In genomic region chr5:158553195-158553945, GRCh38 we compare ENCODE assay signal across 16 cellular contexts.
DNase-seq lines count a peak whose midpoint lies in the region; ATAC-seq and TF ChIP-seq lines count a peak whose summit lies in the region.
"Had no signal": no experiment of that assay in that cellular context is flagged by ENCODE, and none has a peak within 500 bp of the region (broad histone marks: within the 10 kb centered on the region; RNA-seq: fewer than 3 reads in every experiment).

No MANE protein-coding gene starts in this region.

- H3F3A ChIP-seq in GM23338 (replicated peaks; ENCODE audit: low read depth): no peaks in the 10 kb centered on the region

- H3K27me3 ChIP-seq in GM23338 (ENCODE audit: insufficient read depth): no peaks in the 10 kb centered on the region
- no peaks in the 10 kb centered on the region for H3K27me3 ChIP-seq in hepatocyte
- H3K27me3 ChIP-seq: upper lobe of left lung had no signal

- H3K9me3 Mint-ChIP-seq in GM23338 (peaks cover 6% of the 10 kb centered on the region; the same call in 2 of the 3 replicates), brain (peaks cover 5 to 11% (median 8%) of the 10 kb centered on the region in 5 experiments)
- H3K9me3 Mint-ChIP-seq: activated CD8-positive, alpha-beta T cell treated with anti-CD3 and anti-CD28 coated beads for 36 hours; activated naive CD8-positive, alpha-beta T cell treated with anti-CD3 and anti-CD28 coated beads, Interleukin-2, amount 10 ng/mL, durations not matched to agents 7 days and 5 days had no signal

- CTCF ChIA-PET in GM10248 (lab: Yijun Ruan, JAX): interaction anchor here (1.0 kb wide), 1 partner anchor 19 kb away, joined by 3 read pairs; no protein-coding TSS in a partner anchor

- ATAC-seq in GM23338: no peak
- peak; percentile 73 for ATAC-seq in left ventricle myocardium superior
- ATAC-seq: activated CD8-positive, alpha-beta T cell treated with anti-CD3 and anti-CD28 coated beads for 36 hours had no signal

- H3K36me3 Mint-ChIP-seq in GM23338 (ENCODE audit: low read depth) (no peaks in the 10 kb centered on the region), brain (no peaks in the 10 kb centered on the region)
- H3K36me3 Mint-ChIP-seq: activated naive CD8-positive, alpha-beta T cell treated with anti-CD3 and anti-CD28 coated beads, Interleukin-2, amount 10 ng/mL, durations not matched to agents 7 days and 5 days; CD4-positive, CD25-positive, alpha-beta regulatory T cell had no signal

- H3K4me2 ChIP-seq in GM23338: no peak overlapping the region
- no peak overlapping the region for H3K4me2 ChIP-seq in hepatocyte

- WGBS in hepatocyte (ENCODE audit: low lambda C conversion rate, missing lambda C conversion rate): 59% methylated on average over 7 of the region's 7 CpGs

- intact Hi-C loops in left ventricle myocardium superior (cut with micrococcal nuclease): no loop called here

- TF ChIP-seq CTCF in GM23338 (conservative IDR thresholded peaks at IDR 0.05; ENCODE audit: low read depth in 2 of 2) (no peak), brain (conservative IDR thresholded peaks at IDR 0.05) (no peak), GM10248 (IDR thresholded peaks at IDR 0.05; ENCODE audit: control extremely low read depth, extremely low read depth, low read depth, missing control alignments) (no peak), hepatocyte (IDR thresholded peaks at IDR 0.05; ENCODE audit: poor library complexity) (no peak)

- H3K9me2 ChIP-seq in GM23338 (ENCODE audit: insufficient read depth): no peaks in the 10 kb centered on the region
- no peaks in the 10 kb centered on the region for H3K9me2 ChIP-seq in hepatocyte (replicated peaks; ENCODE audit: insufficient read depth)

- H3K36me3 ChIP-seq in GM23338 (ENCODE audit: insufficient read depth): no peaks in the 10 kb centered on the region
- no peaks in the 10 kb centered on the region for H3K36me3 ChIP-seq in hepatocyte (replicated peaks; ENCODE audit: insufficient read depth, low read depth)
- H3K36me3 ChIP-seq: upper lobe of left lung, WERI-Rb-1 had no signal

- DNase-seq in GM23338 (ENCODE audit: low spot score) (no peak), left ventricle myocardium superior (peak; percentile 50), stromal cell of bone marrow (ENCODE audit: low read depth) (peak; percentile 57), GM10248 (ENCODE audit: extremely low spot score) (no peak), hepatocyte (ENCODE audit: low spot score) (no peak), G401 (ENCODE audit: low spot score) (no peak), iPS-NIHi7 (ENCODE audit: extremely low spot score) (no peak)
- DNase-seq: activated CD8-positive, alpha-beta T cell treated with anti-CD3 and anti-CD28 coated beads for 36 hours; activated naive CD8-positive, alpha-beta T cell treated with anti-CD3 and anti-CD28 coated beads, Interleukin-2, amount 10 ng/mL, durations not matched to agents 7 days and 5 days; activated T-cell treated with anti-CD3 and anti-CD28 coated beads, Interleukin-2, amount 50 U/mL, for 48 hours; CD4-positive, CD25-positive, alpha-beta regulatory T cell; DMS79 treated with DMSO at 0.1 percent for 48 hours; endodermal cell; upper lobe of left lung; WERI-Rb-1 had no signal

- H3K27ac ChIP-seq in GM23338 (ENCODE audit: low read depth) (no peak overlapping the region), hepatocyte (no peak overlapping the region)
- H3K27ac ChIP-seq: upper lobe of left lung, WERI-Rb-1 had no signal

- H3K4me3 Mint-ChIP-seq in GM23338 (no peak overlapping the region), brain (no peak overlapping the region)
- H3K4me3 Mint-ChIP-seq: activated CD8-positive, alpha-beta T cell treated with anti-CD3 and anti-CD28 coated beads for 36 hours; activated naive CD8-positive, alpha-beta T cell treated with anti-CD3 and anti-CD28 coated beads, Interleukin-2, amount 10 ng/mL, durations not matched to agents 7 days and 5 days; CD4-positive, CD25-positive, alpha-beta regulatory T cell; endodermal cell had no signal

- no peak overlapping the region for H3K4me3 ChIP-seq in GM23338
- H3K4me3 ChIP-seq in hepatocyte: no peak overlapping the region
- H3K4me3 ChIP-seq: upper lobe of left lung had no signal

- in situ Hi-C loops in G401 (cut with HindIII; ENCODE audit: low sequenced_read_pairs): no loop called here

- POLR2A ChIA-PET in GM10248 (lab: Yijun Ruan, JAX): no interaction called here

- H2AFZ ChIP-seq in GM23338 (0 out of 2 replicates have a peak overlapping the region, but pooled peaks have one; percentile 38), hepatocyte (no peak overlapping the region)

- no peaks in the 10 kb centered on the region for H3K4me1 Mint-ChIP-seq in GM23338
- no peaks in the 10 kb centered on the region for H3K4me1 Mint-ChIP-seq in brain
- H3K4me1 Mint-ChIP-seq: CD4-positive, CD25-positive, alpha-beta regulatory T cell had no signal

- H3K27me3 Mint-ChIP-seq in GM23338 (ENCODE audit: insufficient read depth, low read depth, poor library complexity): peaks cover 5% of the 10 kb centered on the region
- H3K27me3 Mint-ChIP-seq in brain: peaks cover 8% of the 10 kb centered on the region
- H3K27me3 Mint-ChIP-seq: activated CD8-positive, alpha-beta T cell treated with anti-CD3 and anti-CD28 coated beads for 36 hours; activated naive CD8-positive, alpha-beta T cell treated with anti-CD3 and anti-CD28 coated beads, Interleukin-2, amount 10 ng/mL, durations not matched to agents 7 days and 5 days; CD4-positive, CD25-positive, alpha-beta regulatory T cell had no signal

- no peaks in the 10 kb centered on the region for H3K79me2 ChIP-seq in GM23338 (replicated peaks; ENCODE audit: insufficient read depth)
- no peaks in the 10 kb centered on the region for H3K79me2 ChIP-seq in hepatocyte

- no peaks in the 10 kb centered on the region for H3K4me1 ChIP-seq in GM23338 (ENCODE audit: insufficient read depth)
- H3K4me1 ChIP-seq in hepatocyte (ENCODE audit: insufficient read depth): no peaks in the 10 kb centered on the region
- H3K4me1 ChIP-seq: upper lobe of left lung had no signal

- no peaks in the 10 kb centered on the region for H4K20me1 ChIP-seq in GM23338 (replicated peaks; ENCODE audit: insufficient read depth)
- no peaks in the 10 kb centered on the region for H4K20me1 ChIP-seq in hepatocyte (ENCODE audit: insufficient read depth, poor library complexity, severe bottlenecking)

- no peaks in the 10 kb centered on the region for H3K9me3 ChIP-seq in hepatocyte (ENCODE audit: low read depth)
- H3K9me3 ChIP-seq: upper lobe of left lung had no signal

- H3K27ac Mint-ChIP-seq in GM23338: no peak overlapping the region
- H3K27ac Mint-ChIP-seq in brain: peak overlapping the region in 3 of 5 experiments; percentile 10 to 47 (median 38)
- H3K27ac Mint-ChIP-seq: activated CD8-positive, alpha-beta T cell treated with anti-CD3 and anti-CD28 coated beads for 36 hours; activated naive CD8-positive, alpha-beta T cell treated with anti-CD3 and anti-CD28 coated beads, Interleukin-2, amount 10 ng/mL, durations not matched to agents 7 days and 5 days; CD4-positive, CD25-positive, alpha-beta regulatory T cell; endodermal cell had no signal

TF ChIP-seq in GM23338, 12 proteins besides CTCF, POLR2A, EP300 and RAD21 (continues in another document):
- TF ChIP-seq POLR2AphosphoS5 (IDR thresholded peaks at IDR 0.05; ENCODE audit: low read depth) (no peak), EZH2phosphoT487 (IDR thresholded peaks at IDR 0.05; ENCODE audit: unreplicated experiment) (no peak), STAT1 (IDR thresholded peaks at IDR 0.05; ENCODE audit: unreplicated experiment) (no peak), ETS1 (IDR thresholded peaks at IDR 0.05) (no peak)

Comparison
In these comparisons a context has a peak if more than half of its experiments do, and no peak if none do; other contexts are left out.
1. DNase-seq: peak in left ventricle myocardium superior (single experiment) and stromal cell of bone marrow (single experiment); none in GM23338 (single experiment), GM10248 (single experiment), hepatocyte (single experiment), G401 (single experiment) and iPS-NIHi7 (single experiment).